In genomic region chr19:30385666-30386065, GRCh38 we compare ENCODE assay signal across 24 cellular contexts. TPM values are rescaled to one million over a fixed set of nuclear protein-coding genes. Genes with fewer than 3 reads are reported as not detected.
"Had no signal": no experiment of that assay in that cellular context is flagged by ENCODE, and none has a peak within 500 bp of the region (broad histone marks: within the 10 kb centered on the region; RNA-seq: fewer than 3 reads in every experiment).

No MANE protein-coding gene starts in this region.

- H3K27ac ChIP-seq: HL-60, KMS-11 had no signal

- H3K4me3 ChIP-seq: K562 had no signal

- H3K4me2 ChIP-seq: KMS-11, SK-N-SH had no signal

- H3K4me3 Mint-ChIP-seq: IgD-negative memory B cell had no signal

- DNase-seq: Kasumi-1, MM.1S, NCI-H1092 treated with DMSO at 0.1 percent for 48 hours, NCI-H1436, NCI-H187, NCI-H2029, NCI-H2081 treated with DMSO at 0.1 percent for 48 hours, NCI-H2171, NCI-H226, NCI-H446, NCI-H510A, NCI-H524 treated with DMSO at 0.1 percent for 48 hours, NCI-H69, NCI-H774, RPMI8226, SHP77, SK-N-SH had no signal

- H3K36me3 Mint-ChIP-seq: IgD-negative memory B cell had no signal

- FAIRE-seq: HTR-8/SVneo, K562, RCC 7860 had no signal

- H3K9ac ChIP-seq: KMS-11, SK-N-SH had no signal

- ATAC-seq: K562 had no signal

- H3K27ac Mint-ChIP-seq: IgD-negative memory B cell had no signal

- H3K9me3 ChIP-seq: SK-N-SH had no signal

RNA-seq across cellular contexts. Expression of gene ZNF536, which starts 13.5 kb away (rescaled TPM):
- total RNA-seq: K562, M059J had no signal
- polyA plus RNA-seq: IgD-negative memory B cell, K562 had no signal
